ENCODE assay signal across 8 cellular contexts in genomic region chr15:70096975-70097336, GRCh38. TPM values are rescaled to one million over a fixed set of nuclear protein-coding genes. Genes with fewer than 3 reads are reported as not detected.
DNase-seq lines count a peak whose midpoint lies in the region; TF ChIP-seq lines count a peak whose summit lies in the region.

No MANE protein-coding gene starts in this region.

- peak overlapping the region; percentile 89 for H3K4me3 ChIP-seq in iPS-18c (ENCODE audit: insufficient read depth, low read depth, low read length)
- peak overlapping the region; percentile 97 for H3K4me3 ChIP-seq in suprapubic skin

- no peaks in the 10 kb centered on the region for H3K9me3 ChIP-seq in iPS-18c (ENCODE audit: control insufficient read depth, insufficient read depth, low read length)
- H3K9me3 ChIP-seq in suprapubic skin = no peaks in the 10 kb centered on the region

- POLR2A ChIA-PET in activated CD4-positive, alpha-beta memory T cell treated with anti-CD3 and anti-CD28 coated beads, Interleukin-2, amount 10 ng/mL, durations not matched to agents 7 days and 5 days (lab: Charles Lee) = interaction anchor here (0.6 to 13.9 kb wide), 23 partner anchors 11 to 1278 kb away, joined by 3 to 144 read pairs (median 4); partner anchors contain the start of gene RPLP1

- H3K36me3 Mint-ChIP-seq in activated CD4-positive, alpha-beta memory T cell treated with anti-CD3 and anti-CD28 coated beads, Interleukin-2, amount 10 ng/mL, durations not matched to agents 7 days and 5 days (ENCODE audit: low read depth) = peaks cover 37% of the 10 kb centered on the region

- H3K4me1 Mint-ChIP-seq in activated CD4-positive, alpha-beta memory T cell treated with anti-CD3 and anti-CD28 coated beads, Interleukin-2, amount 10 ng/mL, durations not matched to agents 7 days and 5 days = peaks cover 61% of the 10 kb centered on the region

- no peak for TF ChIP-seq EP300 in suprapubic skin (IDR thresholded peaks at IDR 0.05)

- H3K27ac Mint-ChIP-seq in activated CD4-positive, alpha-beta memory T cell treated with anti-CD3 and anti-CD28 coated beads, Interleukin-2, amount 10 ng/mL, durations not matched to agents 7 days and 5 days = peak overlapping the region; percentile 100

- TF ChIP-seq POLR2A in suprapubic skin (IDR thresholded peaks at IDR 0.05) = no peak

- DNase-seq in NCI-H2227 (lab: John Stamatoyannopoulos, UW; ENCODE audit: unreplicated experiment) (peak; percentile 37), NCI-H2227 treated with DMSO at 0.1 percent for 48 hours (lab: John Stamatoyannopoulos, UW) (no peak), suprapubic skin (ENCODE audit: low spot score in 2 of 2) (no peak), SHP77 (lab: John Stamatoyannopoulos, UW) (no peak), nucleus accumbens (lab: John Stamatoyannopoulos, UW) (no peak), NCI-H345 (lab: John Stamatoyannopoulos, UW) (no peak)
- DNase-seq in activated CD4-positive, alpha-beta memory T cell treated with anti-CD3 and anti-CD28 coated beads, Interleukin-2, amount 10 ng/mL, durations not matched to agents 7 days and 5 days = no peak

- peaks cover 73% of the 10 kb centered on the region for H3K4me1 ChIP-seq in suprapubic skin

- no peaks in the 10 kb centered on the region for H3K27me3 ChIP-seq in suprapubic skin

- no CpG with 5 or more reads among the region's 52 CpGs for WGBS in suprapubic skin

- H3K36me3 ChIP-seq in suprapubic skin = no peaks in the 10 kb centered on the region

- CTCF ChIA-PET in activated CD4-positive, alpha-beta memory T cell treated with anti-CD3 and anti-CD28 coated beads, Interleukin-2, amount 10 ng/mL, durations not matched to agents 7 days and 5 days (lab: Charles Lee) = interaction anchor here (0.7 to 2.4 kb wide), 9 partner anchors 11 to 521 kb away, joined by 3 to 16 read pairs (median 5); no protein-coding TSS in a partner anchor

- peak overlapping the region; percentile 94 for H3K27ac ChIP-seq in suprapubic skin

- TF ChIP-seq CTCF in suprapubic skin (IDR thresholded peaks at IDR 0.05) = no peak

- peak overlapping the region; percentile 99 for H3K4me3 Mint-ChIP-seq in activated CD4-positive, alpha-beta memory T cell treated with anti-CD3 and anti-CD28 coated beads, Interleukin-2, amount 10 ng/mL, durations not matched to agents 7 days and 5 days

- no peaks in the 10 kb centered on the region for H3K9me3 Mint-ChIP-seq in activated CD4-positive, alpha-beta memory T cell treated with anti-CD3 and anti-CD28 coated beads, Interleukin-2, amount 10 ng/mL, durations not matched to agents 7 days and 5 days

- peaks cover 13% of the 10 kb centered on the region for H3K27me3 Mint-ChIP-seq in activated CD4-positive, alpha-beta memory T cell treated with anti-CD3 and anti-CD28 coated beads, Interleukin-2, amount 10 ng/mL, durations not matched to agents 7 days and 5 days

RNA-seq across cellular contexts. Expression of gene TLE3, which starts 0.8 kb away (rescaled TPM):
- total RNA-seq in activated CD4-positive, alpha-beta memory T cell treated with anti-CD3 and anti-CD28 coated beads, Interleukin-2, amount 10 ng/mL, durations not matched to agents 7 days and 5 days = 10 to 100 TPM; 59.2 TPM
- total RNA-seq in suprapubic skin = 100 to 1,000 TPM in 3 of 4 donors, 10 to 100 TPM in 1; 91.2 to 154 (median 137) TPM
